In genomic region chr21:41195311-41195710, GRCh38 we compare ENCODE assay signal across 1 cellular context.
TF ChIP-seq lines count a peak whose summit lies in the region.

No MANE protein-coding gene starts in this region.

TF ChIP-seq in H1, 55 proteins besides CTCF, POLR2A, EP300 and RAD21:
- TF ChIP-seq CTBP2 (IDR thresholded peaks at IDR 0.05; ENCODE audit: borderline replicate concordance, insufficient read depth, insufficient read length, low read length) (no peak), KDM5A (IDR thresholded peaks at IDR 0.05; ENCODE audit: low read length) (no peak), RNF2 (IDR thresholded peaks at IDR 0.05; ENCODE audit: borderline replicate concordance, low read depth, low read length, missing control alignments, poor library complexity, severe bottlenecking) (no peak), POLR2AphosphoS5 (IDR thresholded peaks at IDR 0.05; ENCODE audit: low read depth, low read length) (no peak), GABPA (IDR thresholded peaks at IDR 0.05; ENCODE audit: borderline replicate concordance, insufficient read depth, low read length) (no peak), SAP30 (IDR thresholded peaks at IDR 0.05; ENCODE audit: insufficient read depth, insufficient replicate concordance, low read length) (no peak), SP1 (IDR thresholded peaks at IDR 0.05; ENCODE audit: low read depth, low read length) (no peak), JUN (IDR thresholded peaks at IDR 0.05; ENCODE audit: low read depth, low read length) (no peak), ATF3 (IDR thresholded peaks at IDR 0.05; ENCODE audit: insufficient read depth, low read depth, low read length) (no peak)
- TF ChIP-seq, protein P1, sequence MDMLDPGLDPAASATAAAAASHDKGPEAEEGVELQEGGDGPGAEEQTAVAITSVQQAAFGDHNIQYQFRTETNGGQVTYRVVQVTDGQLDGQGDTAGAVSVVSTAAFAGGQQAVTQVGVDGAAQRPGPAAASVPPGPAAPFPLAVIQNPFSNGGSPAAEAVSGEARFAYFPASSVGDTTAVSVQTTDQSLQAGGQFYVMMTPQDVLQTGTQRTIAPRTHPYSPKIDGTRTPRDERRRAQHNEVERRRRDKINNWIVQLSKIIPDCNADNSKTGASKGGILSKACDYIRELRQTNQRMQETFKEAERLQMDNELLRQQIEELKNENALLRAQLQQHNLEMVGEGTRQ (IDR thresholded peaks at IDR 0.05; ENCODE audit: low read length), result no peak
